8 cellular contexts compared by ENCODE assay signal in the genomic region with DNA sequence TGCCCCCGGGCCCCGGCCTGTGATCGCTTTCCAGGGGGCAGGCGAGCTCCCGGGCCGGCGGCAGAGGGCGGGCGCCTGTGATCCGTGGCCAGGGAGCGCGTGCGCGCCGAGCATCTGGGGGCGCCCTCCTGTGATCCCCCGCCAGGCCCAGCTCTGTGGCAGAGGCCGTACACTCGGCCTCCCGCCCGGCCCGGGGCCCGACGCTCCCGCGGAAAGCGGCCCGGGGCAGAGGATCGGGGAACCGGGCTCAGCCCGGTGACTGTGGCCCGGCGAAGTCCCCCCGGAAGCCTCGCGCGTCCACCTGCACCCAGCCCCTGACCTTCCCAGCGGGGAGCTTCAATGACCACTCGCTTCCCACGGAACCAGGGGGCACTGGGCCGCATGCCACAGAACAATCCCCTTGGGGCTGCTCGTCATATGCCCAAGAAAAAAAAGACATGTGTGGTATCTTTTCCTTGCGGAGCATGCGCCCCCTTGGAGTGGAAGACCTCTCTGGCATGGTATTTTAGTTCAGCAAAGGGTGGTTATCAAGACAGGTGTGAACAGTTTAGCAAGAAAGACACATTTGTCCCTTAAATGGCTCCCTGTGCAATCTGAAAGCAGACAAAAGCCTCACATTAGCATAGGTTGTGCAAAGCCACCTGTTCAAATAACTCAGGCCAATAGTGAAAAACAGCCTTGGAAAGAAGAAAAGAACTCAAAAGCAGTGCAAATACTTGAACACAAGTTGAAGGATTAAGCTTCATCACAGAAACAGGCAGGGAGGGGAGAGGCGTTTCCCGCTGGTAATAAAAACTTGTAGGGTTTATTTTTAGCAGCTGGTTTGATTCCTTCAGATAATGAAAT.
DNase-seq lines count a peak whose midpoint lies in the region; ATAC-seq and TF ChIP-seq lines count a peak whose summit lies in the region.

No MANE protein-coding gene starts in this region.

- ATAC-seq in GM21576 (IDR thresholded peaks at IDR 0.05; ENCODE audit: unreplicated experiment): no peak

- no peak for TF ChIP-seq CTCF in cardiac fibroblast (IDR thresholded peaks at IDR 0.05; ENCODE audit: low read depth, low read length)

- peaks cover 10% of the 10 kb centered on the region for H3K4me1 ChIP-seq in mucosa of stomach (ENCODE audit: control insufficient read depth, insufficient read depth, low read length)

- H3K27me3 ChIP-seq in mucosa of stomach (ENCODE audit: control insufficient read depth, insufficient read depth, low read length): peaks cover 3% of the 10 kb centered on the region

- in situ Hi-C loops in ACHN (cut with HindIII; ENCODE audit: low pct_ligation_motif_present, low pct_unique_long_range_greater_than_20kb, low sequenced_read_pairs): no loop called here

- DNase-seq in COLO668 (lab: John Stamatoyannopoulos, UW; ENCODE audit: unreplicated experiment) (peak; percentile 76), NCI-H1436 (lab: John Stamatoyannopoulos, UW) (peak; percentile 86), cardiac fibroblast (ENCODE audit: low read depth in 2 of 2) (no peak), ACHN (no peak), KG1 (lab: John Stamatoyannopoulos, UW) (no peak)
- DNase-seq in stimulated activated CD4-positive, alpha-beta T cell treated with anti-CD3 and anti-CD28 coated beads, Interleukin-15, amount 100 ng/mL, for 24 hours: no peak

- peak overlapping the region; percentile 19 to 23 for H3K4me3 ChIP-seq in cardiac fibroblast (replicated peaks in 1 of 2; ENCODE audit: low read depth in 2 of 2, low read length in 2 of 2)
- H3K4me3 ChIP-seq in mucosa of stomach (ENCODE audit: low read length): peak overlapping the region; percentile 36

- no peaks in the 10 kb centered on the region for H3K9me3 ChIP-seq in mucosa of stomach (ENCODE audit: control insufficient read depth, low read length)

- H3K9ac ChIP-seq in mucosa of stomach (ENCODE audit: low read length): peak overlapping the region; percentile 60

- no peaks in the 10 kb centered on the region for H3K36me3 ChIP-seq in mucosa of stomach (ENCODE audit: control insufficient read depth, insufficient read depth, low read length)

Comparison
In these comparisons a context has a peak if more than half of its experiments do, and no peak if none do; other contexts are left out.
1. DNase-seq: peak in COLO668 (single experiment) and NCI-H1436 (single experiment); none in cardiac fibroblast (0 of 2), ACHN (single experiment), KG1 (single experiment) and stimulated activated CD4-positive, alpha-beta T cell treated with anti-CD3 and anti-CD28 coated beads, Interleukin-15, amount 100 ng/mL, for 24 hours (single experiment).